9 cellular contexts compared by ENCODE assay signal in the genomic region with DNA sequence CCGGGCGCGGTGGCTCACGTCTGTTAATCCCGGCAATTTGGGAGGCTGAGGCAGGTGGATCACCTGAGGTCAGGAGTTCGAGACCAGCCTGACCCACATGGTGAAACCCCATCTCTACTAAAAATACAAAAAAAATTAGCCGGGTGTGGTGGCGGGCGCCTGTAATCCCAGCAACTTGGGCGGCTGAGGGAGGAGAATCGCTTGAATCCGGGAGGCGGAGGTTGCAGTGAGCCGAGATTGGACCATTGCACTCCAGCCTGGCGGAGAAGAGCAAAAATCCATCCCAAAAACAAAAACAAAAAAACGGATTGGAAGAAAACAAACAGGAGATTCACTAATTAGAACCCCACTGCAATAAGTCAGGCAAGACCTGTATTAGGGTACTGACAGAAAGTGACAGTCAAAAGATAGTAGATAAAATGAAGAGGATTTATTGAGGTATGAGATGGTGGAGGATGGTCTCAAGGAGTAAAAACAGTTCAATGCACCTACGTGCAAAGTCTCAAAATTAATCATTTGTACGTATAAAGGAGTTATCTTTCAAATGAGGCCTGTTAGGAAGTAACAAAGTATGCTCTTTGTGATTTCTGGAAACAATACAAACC. TPM values are rescaled to one million over a fixed set of nuclear protein-coding genes. Genes with fewer than 3 reads are reported as not detected.
DNase-seq lines count a peak whose midpoint lies in the region; ATAC-seq and TF ChIP-seq lines count a peak whose summit lies in the region.
"Not testable (repeated sequence)": the region's sequence is repeated elsewhere in the genome, so short reads cannot be mapped to it uniquely, and the experiment has no call there.
"Had no signal": no experiment of that assay in that cellular context is flagged by ENCODE, and none has a peak within 500 bp of the region (broad histone marks: within the 10 kb centered on the region; RNA-seq: fewer than 3 reads in every experiment).

No MANE protein-coding gene starts in this region.

- DNase-seq in OCI-LY7 (ENCODE audit: low spot score); activated T-cell treated with anti-CD3 and anti-CD28 coated beads, Interleukin-2, amount 50 U/mL, for 4 hours; heart right ventricle: not testable (repeated sequence)

- H3K36me3 ChIP-seq in OCI-LY7 (ENCODE audit: insufficient read depth, low read length) (peaks cover 28% of the 10 kb centered on the region), heart right ventricle (peaks cover 0 to 44% (median 16%) of the 10 kb centered on the region in 9 donors), skeletal muscle satellite cell (ENCODE audit: insufficient read depth, low read length) (peaks cover 23% of the 10 kb centered on the region)
- H3K36me3 ChIP-seq in mucosa of stomach (ENCODE audit: control insufficient read depth, insufficient read depth, low read length), result not testable (repeated sequence)

- H3K9me2 ChIP-seq in OCI-LY7 (ENCODE audit: insufficient read depth, low read length), result not testable (repeated sequence)

- peak overlapping the region; percentile 92 for H2AFZ ChIP-seq in OCI-LY7 (ENCODE audit: low read length)

- CTCF ChIA-PET in OCI-LY7 (lab: Charles Lee; ENCODE audit: unreplicated experiment), result not testable (repeated sequence)

- H3K4me2 ChIP-seq in OCI-LY7 (ENCODE audit: low read length) (peak overlapping the region; percentile 74), skeletal muscle satellite cell (ENCODE audit: low read length) (peak overlapping the region; percentile 84)

- 70 to 75% methylated on average over 18 of the region's 18 CpGs for WGBS in heart right ventricle, 2 donors

- not testable (repeated sequence) for H3K9me3 ChIP-seq in OCI-LY7 (ENCODE audit: low read length); heart right ventricle; mucosa of stomach (ENCODE audit: control insufficient read depth, low read length); skeletal muscle satellite cell (replicated peaks; ENCODE audit: low read length)

- BruUV-seq in OCI-LY7 (replicated peaks; lab: Mats Ljungman, UMichigan), result TSS peak; percentile 62

- H3K27ac ChIP-seq in OCI-LY7 (ENCODE audit: low read depth, low read length, poor library complexity, severe bottlenecking) (peak overlapping the region; percentile 41), cingulate gyrus (ENCODE audit: low read depth, low read length) (peak overlapping the region; percentile 84), heart right ventricle (peak overlapping the region in 6 of 10 donors; percentile 92 to 97 (median 94))

- not testable (repeated sequence) for TF ChIP-seq CTCF in GM12875 (IDR thresholded peaks at IDR 0.05; ENCODE audit: borderline replicate concordance, insufficient read depth, low read depth, low read length); OCI-LY7 (conservative IDR thresholded peaks at IDR 0.05; ENCODE audit: low read length); heart right ventricle (IDR thresholded peaks at IDR 0.05)

- peaks cover 33% of the 10 kb centered on the region for H3K4me1 Mint-ChIP-seq in activated T-cell treated with anti-CD3 and anti-CD28 coated beads, Interleukin-2, amount 50 U/mL, for 4 hours (ENCODE audit: low read depth)

- POLR2A ChIA-PET in OCI-LY7 (lab: Charles Lee), result not testable (repeated sequence)

- peak overlapping the region; percentile 97 for H3K4me3 Mint-ChIP-seq in activated T-cell treated with anti-CD3 and anti-CD28 coated beads, Interleukin-2, amount 50 U/mL, for 4 hours

- H3K4me1 ChIP-seq in OCI-LY7 (ENCODE audit: insufficient read depth, low read length, poor library complexity, severe bottlenecking) (peaks cover 18% of the 10 kb centered on the region), heart right ventricle (peaks cover 4 to 31% (median 16%) of the 10 kb centered on the region in 9 donors), skeletal muscle satellite cell (ENCODE audit: control insufficient read depth, insufficient read depth, low read length) (peaks cover 16% of the 10 kb centered on the region)
- not testable (repeated sequence) for H3K4me1 ChIP-seq in mucosa of stomach (ENCODE audit: control insufficient read depth, insufficient read depth, low read length)

- not testable (repeated sequence) for H3K27me3 ChIP-seq in heart right ventricle; mucosa of stomach (ENCODE audit: control insufficient read depth, insufficient read depth, low read length); skeletal muscle satellite cell (ENCODE audit: control insufficient read depth, insufficient read depth, low read length)

- not testable (repeated sequence) for H3K9me3 Mint-ChIP-seq in activated T-cell treated with anti-CD3 and anti-CD28 coated beads, Interleukin-2, amount 50 U/mL, for 4 hours

- not testable (repeated sequence) for H3K27me3 Mint-ChIP-seq in activated T-cell treated with anti-CD3 and anti-CD28 coated beads, Interleukin-2, amount 50 U/mL, for 4 hours (ENCODE audit: low read depth)

- not testable (repeated sequence) for H4K20me1 ChIP-seq in OCI-LY7 (ENCODE audit: insufficient read depth, low read length)

- intact Hi-C loops in OCI-LY7 (cut with micrococcal nuclease; ENCODE audit: unreplicated experiment), result not testable (repeated sequence)
- intact Hi-C loops in heart right ventricle (cut with DNase I), result loop anchor here in 2 of 10 donors (10.0 kb wide), 1 partner anchor 84 kb away; no protein-coding TSS in a partner anchor

- peak overlapping the region; percentile 96 for H3K9ac ChIP-seq in mucosa of stomach (ENCODE audit: low read length)
- peak overlapping the region; percentile 96 for H3K9ac ChIP-seq in skeletal muscle satellite cell (ENCODE audit: low read depth, low read length)

- H3K4me3 ChIP-seq in GM12875 (ENCODE audit: low read depth, low read length) (peak overlapping the region; percentile 73), OCI-LY7 (ENCODE audit: low read depth, low read length, poor library complexity, severe bottlenecking) (peak overlapping the region; percentile 88), heart right ventricle (peak overlapping the region; percentile 56 to 97 (median 83)), mucosa of stomach (ENCODE audit: low read length) (peak overlapping the region; percentile 85), skeletal muscle satellite cell (ENCODE audit: low read length) (peak overlapping the region; percentile 91)

- ATAC-seq in activated T-cell treated with anti-CD3 and anti-CD28 coated beads, Interleukin-2, amount 50 U/mL, for 4 hours; heart right ventricle: not testable (repeated sequence)

- peaks cover 23% of the 10 kb centered on the region for H3K36me3 Mint-ChIP-seq in activated T-cell treated with anti-CD3 and anti-CD28 coated beads, Interleukin-2, amount 50 U/mL, for 4 hours (ENCODE audit: insufficient read depth)

- peaks cover 24% of the 10 kb centered on the region for H3K79me2 ChIP-seq in OCI-LY7 (ENCODE audit: insufficient read depth, low read depth, low read length)

RNA-seq across cellular contexts. Expression of a gene that starts 0.9 kb away (rescaled TPM):
- total RNA-seq in OCI-LY7 (2014; rRNA removed; shearing (Covaris generic)), result 33.9 and 40.9 TPM in 2 replicates
- total RNA-seq in OCI-LY7 (2022), result 25.0 and 28.1 TPM in 2 replicates
- 10 to 100 TPM; 33.2 to 35.4 (median 34.2) TPM for total RNA-seq in activated T-cell treated with anti-CD3 and anti-CD28 coated beads, Interleukin-2, amount 50 U/mL, for 4 hours
- total RNA-seq in heart right ventricle, result 10 to 100 TPM in 7 of 10 donors, 1 to 10 TPM in 3; 9.2 to 11.6 (median 10.8) TPM
- polyA plus RNA-seq in heart right ventricle, result 10 to 100 TPM in 1 of 2 donors, 1 to 10 TPM in 1; 7.9 to 12.9 TPM
- 31.2 and 33.7 TPM in 2 replicates for total RNA-seq in skeletal muscle satellite cell (2012; rRNA removed)

RNA-seq across cellular contexts. Expression of a gene that starts 5.0 kb away (rescaled TPM):
- total RNA-seq in OCI-LY7 (2014; rRNA removed; shearing (Covaris generic)), result not detected in 2 replicates
- total RNA-seq in OCI-LY7 (2022) (not detected in 2 replicates), heart right ventricle (not detected)
- total RNA-seq in activated T-cell treated with anti-CD3 and anti-CD28 coated beads, Interleukin-2, amount 50 U/mL, for 4 hours, result not detected
- not detected for polyA plus RNA-seq in heart right ventricle
- not detected in 2 replicates for total RNA-seq in skeletal muscle satellite cell (2012; rRNA removed)
- total RNA-seq: left cardiac atrium, RPMI7951 had no signal

RNA-seq across cellular contexts. Expression of a gene that starts 41.8 kb away (rescaled TPM):
- 25.4 and 29.3 TPM in 2 replicates for total RNA-seq in OCI-LY7 (2014; rRNA removed; shearing (Covaris generic))
- 48.8 and 51.4 TPM in 2 replicates for total RNA-seq in OCI-LY7 (2022)
- 10 to 100 TPM; 43.3 to 43.8 (median 43.6) TPM for total RNA-seq in activated T-cell treated with anti-CD3 and anti-CD28 coated beads, Interleukin-2, amount 50 U/mL, for 4 hours
- total RNA-seq in heart right ventricle, result 10 to 100 TPM; 17.1 to 42.3 (median 20.7) TPM
- 10 to 100 TPM; 66.4 to 83.2 TPM for polyA plus RNA-seq in heart right ventricle
- 40.8 and 53.3 TPM in 2 replicates for total RNA-seq in skeletal muscle satellite cell (2012; rRNA removed)

RNA-seq across cellular contexts. Expression of a gene that starts 49.8 kb away (rescaled TPM):
- total RNA-seq in OCI-LY7 (2014; rRNA removed; shearing (Covaris generic)), result 23.4 and 27.2 TPM in 2 replicates
- total RNA-seq in OCI-LY7 (2022), result 43.7 and 49.0 TPM in 2 replicates
- total RNA-seq in activated T-cell treated with anti-CD3 and anti-CD28 coated beads, Interleukin-2, amount 50 U/mL, for 4 hours, result 10 to 100 TPM; 29.5 to 37.2 (median 30.3) TPM
- 10 to 100 TPM; 24.6 to 37.5 (median 33.0) TPM for total RNA-seq in heart right ventricle
- polyA plus RNA-seq in heart right ventricle, result 10 to 100 TPM; 12.1 to 24.4 TPM
- 21.0 and 25.1 TPM in 2 replicates for total RNA-seq in skeletal muscle satellite cell (2012; rRNA removed)

Comparison
In these comparisons a context has a peak if more than half of its experiments do, and no peak if none do; other contexts are left out.
1. H3K27ac ChIP-seq: peak in every context shown above with its lines; median percentile 94 in heart right ventricle; 84 in cingulate gyrus; 41 in OCI-LY7.